In the genomic region with DNA sequence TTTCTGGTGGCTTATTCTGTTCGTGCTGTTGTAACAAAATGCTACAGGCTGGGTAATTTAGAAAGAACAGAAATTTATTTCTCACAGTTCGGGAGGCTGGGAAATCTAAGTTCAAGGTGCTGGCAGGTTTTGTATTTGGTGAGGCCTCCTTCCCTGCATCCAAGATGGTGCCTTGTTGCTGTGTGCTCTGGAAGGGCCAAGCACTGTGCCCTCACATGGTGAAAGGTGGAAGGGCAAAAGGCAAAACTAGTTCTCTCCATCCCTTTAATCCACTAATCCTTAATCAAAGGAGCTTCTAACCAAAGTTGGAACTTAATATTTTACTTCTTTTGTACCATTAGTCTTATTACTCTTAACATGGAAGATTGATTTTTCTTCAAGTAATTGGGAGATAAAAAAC, we compare ENCODE assay signal across 2 cellular contexts.
TF ChIP-seq lines count a peak whose summit lies in the region.

No MANE protein-coding gene starts in this region.

TF ChIP-seq in GM12878, 131 proteins besides CTCF, POLR2A, EP300 and RAD21:
- TF ChIP-seq SMAD5 (IDR thresholded peaks at IDR 0.05; ENCODE audit: low read depth), result no peak
- TF ChIP-seq, protein P1, sequence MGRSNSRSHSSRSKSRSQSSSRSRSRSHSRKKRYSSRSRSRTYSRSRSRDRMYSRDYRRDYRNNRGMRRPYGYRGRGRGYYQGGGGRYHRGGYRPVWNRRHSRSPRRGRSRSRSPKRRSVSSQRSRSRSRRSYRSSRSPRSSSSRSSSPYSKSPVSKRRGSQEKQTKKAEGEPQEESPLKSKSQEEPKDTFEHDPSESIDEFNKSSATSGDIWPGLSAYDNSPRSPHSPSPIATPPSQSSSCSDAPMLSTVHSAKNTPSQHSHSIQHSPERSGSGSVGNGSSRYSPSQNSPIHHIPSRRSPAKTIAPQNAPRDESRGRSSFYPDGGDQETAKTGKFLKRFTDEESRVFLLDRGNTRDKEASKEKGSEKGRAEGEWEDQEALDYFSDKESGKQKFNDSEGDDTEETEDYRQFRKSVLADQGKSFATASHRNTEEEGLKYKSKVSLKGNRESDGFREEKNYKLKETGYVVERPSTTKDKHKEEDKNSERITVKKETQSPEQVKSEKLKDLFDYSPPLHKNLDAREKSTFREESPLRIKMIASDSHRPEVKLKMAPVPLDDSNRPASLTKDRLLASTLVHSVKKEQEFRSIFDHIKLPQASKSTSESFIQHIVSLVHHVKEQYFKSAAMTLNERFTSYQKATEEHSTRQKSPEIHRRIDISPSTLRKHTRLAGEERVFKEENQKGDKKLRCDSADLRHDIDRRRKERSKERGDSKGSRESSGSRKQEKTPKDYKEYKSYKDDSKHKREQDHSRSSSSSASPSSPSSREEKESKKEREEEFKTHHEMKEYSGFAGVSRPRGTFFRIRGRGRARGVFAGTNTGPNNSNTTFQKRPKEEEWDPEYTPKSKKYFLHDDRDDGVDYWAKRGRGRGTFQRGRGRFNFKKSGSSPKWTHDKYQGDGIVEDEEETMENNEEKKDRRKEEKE (IDR thresholded peaks at IDR 0.05), result no peak
- TF ChIP-seq HCFC1 (IDR thresholded peaks at IDR 0.05; ENCODE audit: low read length), result no peak
- TF ChIP-seq RCOR1 (conservative IDR thresholded peaks at IDR 0.05; ENCODE audit: low read depth, low read length), result no peak
- no peak for TF ChIP-seq CBX5 (IDR thresholded peaks at IDR 0.05; ENCODE audit: low read depth)
- no peak for TF ChIP-seq IKZF2 (IDR thresholded peaks at IDR 0.05)
- TF ChIP-seq NFIC (IDR thresholded peaks at IDR 0.05; ENCODE audit: low read depth, low read length), result no peak
- TF ChIP-seq POLR2AphosphoS5 (IDR thresholded peaks at IDR 0.05; ENCODE audit: low read length), result no peak
- TF ChIP-seq MYB (IDR thresholded peaks at IDR 0.05; ENCODE audit: borderline replicate concordance, low read depth, low read length), result no peak
- TF ChIP-seq STAT1 (conservative IDR thresholded peaks at IDR 0.05), result no peak
- no peak for TF ChIP-seq CBX3 (IDR thresholded peaks at IDR 0.05; ENCODE audit: borderline replicate concordance, low read depth)
- no peak for TF ChIP-seq SIX5 (IDR thresholded peaks at IDR 0.05; ENCODE audit: low read depth, low read length, severe bottlenecking)
- TF ChIP-seq MTA3 (IDR thresholded peaks at IDR 0.05; ENCODE audit: borderline replicate concordance, low read length), result no peak
- no peak for TF ChIP-seq ZNF24 (IDR thresholded peaks at IDR 0.05)
- TF ChIP-seq, protein P2, sequence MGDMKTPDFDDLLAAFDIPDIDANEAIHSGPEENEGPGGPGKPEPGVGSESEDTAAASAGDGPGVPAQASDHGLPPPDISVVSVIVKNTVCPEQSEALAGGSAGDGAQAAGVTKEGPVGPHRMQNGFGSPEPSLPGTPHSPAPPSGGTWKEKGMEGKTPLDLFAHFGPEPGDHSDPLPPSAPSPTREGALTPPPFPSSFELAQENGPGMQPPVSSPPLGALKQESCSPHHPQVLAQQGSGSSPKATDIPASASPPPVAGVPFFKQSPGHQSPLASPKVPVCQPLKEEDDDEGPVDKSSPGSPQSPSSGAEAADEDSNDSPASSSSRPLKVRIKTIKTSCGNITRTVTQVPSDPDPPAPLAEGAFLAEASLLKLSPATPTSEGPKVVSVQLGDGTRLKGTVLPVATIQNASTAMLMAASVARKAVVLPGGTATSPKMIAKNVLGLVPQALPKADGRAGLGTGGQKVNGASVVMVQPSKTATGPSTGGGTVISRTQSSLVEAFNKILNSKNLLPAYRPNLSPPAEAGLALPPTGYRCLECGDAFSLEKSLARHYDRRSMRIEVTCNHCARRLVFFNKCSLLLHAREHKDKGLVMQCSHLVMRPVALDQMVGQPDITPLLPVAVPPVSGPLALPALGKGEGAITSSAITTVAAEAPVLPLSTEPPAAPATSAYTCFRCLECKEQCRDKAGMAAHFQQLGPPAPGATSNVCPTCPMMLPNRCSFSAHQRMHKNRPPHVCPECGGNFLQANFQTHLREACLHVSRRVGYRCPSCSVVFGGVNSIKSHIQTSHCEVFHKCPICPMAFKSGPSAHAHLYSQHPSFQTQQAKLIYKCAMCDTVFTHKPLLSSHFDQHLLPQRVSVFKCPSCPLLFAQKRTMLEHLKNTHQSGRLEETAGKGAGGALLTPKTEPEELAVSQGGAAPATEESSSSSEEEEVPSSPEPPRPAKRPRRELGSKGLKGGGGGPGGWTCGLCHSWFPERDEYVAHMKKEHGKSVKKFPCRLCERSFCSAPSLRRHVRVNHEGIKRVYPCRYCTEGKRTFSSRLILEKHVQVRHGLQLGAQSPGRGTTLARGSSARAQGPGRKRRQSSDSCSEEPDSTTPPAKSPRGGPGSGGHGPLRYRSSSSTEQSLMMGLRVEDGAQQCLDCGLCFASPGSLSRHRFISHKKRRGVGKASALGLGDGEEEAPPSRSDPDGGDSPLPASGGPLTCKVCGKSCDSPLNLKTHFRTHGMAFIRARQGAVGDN (IDR thresholded peaks at IDR 0.05), result no peak
- no peak for TF ChIP-seq SREBF1 (IDR thresholded peaks at IDR 0.05; ENCODE audit: low read length)
- TF ChIP-seq ZZZ3 (IDR thresholded peaks at IDR 0.05; ENCODE audit: control insufficient read depth, insufficient read length, low read depth), result no peak
TF ChIP-seq in GM12878: peak in this region for 0.

TF ChIP-seq in SK-N-SH, 30 proteins besides CTCF, POLR2A, EP300 and RAD21:
- TF ChIP-seq GABPA (IDR thresholded peaks at IDR 0.05; ENCODE audit: low read depth), result no peak
- no peak for TF ChIP-seq CHD2 (IDR thresholded peaks at IDR 0.05; ENCODE audit: low read length, partially characterized antibody)
- no peak for TF ChIP-seq RCOR1 (IDR thresholded peaks at IDR 0.05; ENCODE audit: low read length)
- TF ChIP-seq TEAD4 (IDR thresholded peaks at IDR 0.05; ENCODE audit: borderline replicate concordance, insufficient read depth), result no peak
- TF ChIP-seq JUND (IDR thresholded peaks at IDR 0.05), result no peak
- TF ChIP-seq NFIC (IDR thresholded peaks at IDR 0.05; ENCODE audit: borderline replicate concordance), result no peak
- TF ChIP-seq, protein P3, sequence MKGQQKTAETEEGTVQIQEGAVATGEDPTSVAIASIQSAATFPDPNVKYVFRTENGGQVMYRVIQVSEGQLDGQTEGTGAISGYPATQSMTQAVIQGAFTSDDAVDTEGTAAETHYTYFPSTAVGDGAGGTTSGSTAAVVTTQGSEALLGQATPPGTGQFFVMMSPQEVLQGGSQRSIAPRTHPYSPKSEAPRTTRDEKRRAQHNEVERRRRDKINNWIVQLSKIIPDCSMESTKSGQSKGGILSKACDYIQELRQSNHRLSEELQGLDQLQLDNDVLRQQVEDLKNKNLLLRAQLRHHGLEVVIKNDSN (IDR thresholded peaks at IDR 0.05; ENCODE audit: borderline replicate concordance, low read depth), result no peak
- TF ChIP-seq, protein P4, sequence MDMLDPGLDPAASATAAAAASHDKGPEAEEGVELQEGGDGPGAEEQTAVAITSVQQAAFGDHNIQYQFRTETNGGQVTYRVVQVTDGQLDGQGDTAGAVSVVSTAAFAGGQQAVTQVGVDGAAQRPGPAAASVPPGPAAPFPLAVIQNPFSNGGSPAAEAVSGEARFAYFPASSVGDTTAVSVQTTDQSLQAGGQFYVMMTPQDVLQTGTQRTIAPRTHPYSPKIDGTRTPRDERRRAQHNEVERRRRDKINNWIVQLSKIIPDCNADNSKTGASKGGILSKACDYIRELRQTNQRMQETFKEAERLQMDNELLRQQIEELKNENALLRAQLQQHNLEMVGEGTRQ (IDR thresholded peaks at IDR 0.05; ENCODE audit: borderline replicate concordance, low read depth, low read length), result no peak
- no peak for TF ChIP-seq POLR2AphosphoS5 (IDR thresholded peaks at IDR 0.05; ENCODE audit: low read depth, low read length)
- no peak for TF ChIP-seq FOXM1 (IDR thresholded peaks at IDR 0.05; ENCODE audit: low read depth)
